Comparison of ENCODE assay signal across 1 cellular context in genomic region chr6:151390276-151391020, GRCh38.
TF ChIP-seq lines count a peak whose summit lies in the region.

No MANE protein-coding gene starts in this region.

TF ChIP-seq in HepG2, 621 proteins besides CTCF, POLR2A, EP300 and RAD21 (continued from another document and continues in another):
- TF ChIP-seq RFX1 (IDR thresholded peaks at IDR 0.05) (no peak), ZNF547 (CRISPR knock-in tag; IDR thresholded peaks at IDR 0.05) (0 out of 2 replicates have a peak, but pooled peaks have one; percentile 78), ZNF775 (CRISPR knock-in tag; IDR thresholded peaks at IDR 0.05; ENCODE audit: borderline replicate concordance) (no peak), ZNF331 (CRISPR knock-in tag; IDR thresholded peaks at IDR 0.05) (no peak), ZFP36L2 (CRISPR knock-in tag; IDR thresholded peaks at IDR 0.05) (0 out of 2 replicates have a peak, but pooled peaks have one; percentile 31), ZNF44 (CRISPR knock-in tag; IDR thresholded peaks at IDR 0.05) (no peak), IRF9 (CRISPR knock-in tag; IDR thresholded peaks at IDR 0.05; ENCODE audit: borderline replicate concordance) (peak; percentile 71; the same call in 1 of the 2 replicates), FOSL2 (CRISPR knock-in tag; IDR thresholded peaks at IDR 0.05) (peak; percentile 28), ZNF383 (CRISPR knock-in tag; IDR thresholded peaks at IDR 0.05; ENCODE audit: borderline replicate concordance) (no peak), REL (CRISPR knock-in tag; conservative IDR thresholded peaks at IDR 0.05) (0 out of 2 replicates have a peak, but pooled peaks have one; percentile 55), PITX1 (CRISPR knock-in tag; IDR thresholded peaks at IDR 0.05) (peak; percentile 9; the same call in 1 of the 2 replicates), POGK (CRISPR knock-in tag; conservative IDR thresholded peaks at IDR 0.05) (peak; percentile 73), MEIS1 (CRISPR knock-in tag; IDR thresholded peaks at IDR 0.05; ENCODE audit: borderline replicate concordance) (0 out of 2 replicates have a peak, but pooled peaks have one; percentile 15), ZNF710 (CRISPR knock-in tag; IDR thresholded peaks at IDR 0.05; ENCODE audit: borderline replicate concordance) (no peak; the same call in 1 of the 2 replicates), ZNF260 (CRISPR knock-in tag; IDR thresholded peaks at IDR 0.05; ENCODE audit: borderline replicate concordance, low read depth) (no peak), SAFB2 (CRISPR knock-in tag; IDR thresholded peaks at IDR 0.05; ENCODE audit: borderline replicate concordance, low read depth) (0 out of 2 replicates have a peak, but pooled peaks have one; percentile 50), CCDC6 (CRISPR knock-in tag; IDR thresholded peaks at IDR 0.05) (peak; percentile 69), NFIB (CRISPR knock-in tag; IDR thresholded peaks at IDR 0.05; ENCODE audit: borderline replicate concordance) (no peak), ZNF570 (CRISPR knock-in tag; IDR thresholded peaks at IDR 0.05; ENCODE audit: borderline replicate concordance) (no peak), HES4 (CRISPR knock-in tag; IDR thresholded peaks at IDR 0.05; ENCODE audit: borderline replicate concordance) (no peak; the same call in 1 of the 2 replicates), THAP7 (CRISPR knock-in tag; IDR thresholded peaks at IDR 0.05) (0 out of 2 replicates have a peak, but pooled peaks have one; percentile 40), PCBP2 (optimal IDR thresholded peaks at IDR 0.05; ENCODE audit: low read depth, low read length, poor library complexity, severe bottlenecking) (peak; percentile 65), HCFC1 (IDR thresholded peaks at IDR 0.05; ENCODE audit: low read depth, low read length) (peak; percentile 19; the same call in 1 of the 2 replicates), MTF2 (CRISPR knock-in tag; IDR thresholded peaks at IDR 0.05; ENCODE audit: borderline replicate concordance) (no peak), ZNF503 (CRISPR knock-in tag; IDR thresholded peaks at IDR 0.05) (0 out of 2 replicates have a peak, but pooled peaks have one; percentile 54), ZSCAN5A (CRISPR knock-in tag; IDR thresholded peaks at IDR 0.05; ENCODE audit: borderline replicate concordance) (0 out of 2 replicates have a peak, but pooled peaks have one; percentile 26), CBX5 (CRISPR knock-in tag; IDR thresholded peaks at IDR 0.05; ENCODE audit: borderline replicate concordance) (peak; percentile 42)
- TF ChIP-seq, protein P1, sequence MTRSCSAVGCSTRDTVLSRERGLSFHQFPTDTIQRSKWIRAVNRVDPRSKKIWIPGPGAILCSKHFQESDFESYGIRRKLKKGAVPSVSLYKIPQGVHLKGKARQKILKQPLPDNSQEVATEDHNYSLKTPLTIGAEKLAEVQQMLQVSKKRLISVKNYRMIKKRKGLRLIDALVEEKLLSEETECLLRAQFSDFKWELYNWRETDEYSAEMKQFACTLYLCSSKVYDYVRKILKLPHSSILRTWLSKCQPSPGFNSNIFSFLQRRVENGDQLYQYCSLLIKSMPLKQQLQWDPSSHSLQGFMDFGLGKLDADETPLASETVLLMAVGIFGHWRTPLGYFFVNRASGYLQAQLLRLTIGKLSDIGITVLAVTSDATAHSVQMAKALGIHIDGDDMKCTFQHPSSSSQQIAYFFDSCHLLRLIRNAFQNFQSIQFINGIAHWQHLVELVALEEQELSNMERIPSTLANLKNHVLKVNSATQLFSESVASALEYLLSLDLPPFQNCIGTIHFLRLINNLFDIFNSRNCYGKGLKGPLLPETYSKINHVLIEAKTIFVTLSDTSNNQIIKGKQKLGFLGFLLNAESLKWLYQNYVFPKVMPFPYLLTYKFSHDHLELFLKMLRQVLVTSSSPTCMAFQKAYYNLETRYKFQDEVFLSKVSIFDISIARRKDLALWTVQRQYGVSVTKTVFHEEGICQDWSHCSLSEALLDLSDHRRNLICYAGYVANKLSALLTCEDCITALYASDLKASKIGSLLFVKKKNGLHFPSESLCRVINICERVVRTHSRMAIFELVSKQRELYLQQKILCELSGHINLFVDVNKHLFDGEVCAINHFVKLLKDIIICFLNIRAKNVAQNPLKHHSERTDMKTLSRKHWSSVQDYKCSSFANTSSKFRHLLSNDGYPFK (CRISPR knock-in tag; IDR thresholded peaks at IDR 0.05; ENCODE audit: borderline replicate concordance) = no peak
- TF ChIP-seq, protein P2, sequence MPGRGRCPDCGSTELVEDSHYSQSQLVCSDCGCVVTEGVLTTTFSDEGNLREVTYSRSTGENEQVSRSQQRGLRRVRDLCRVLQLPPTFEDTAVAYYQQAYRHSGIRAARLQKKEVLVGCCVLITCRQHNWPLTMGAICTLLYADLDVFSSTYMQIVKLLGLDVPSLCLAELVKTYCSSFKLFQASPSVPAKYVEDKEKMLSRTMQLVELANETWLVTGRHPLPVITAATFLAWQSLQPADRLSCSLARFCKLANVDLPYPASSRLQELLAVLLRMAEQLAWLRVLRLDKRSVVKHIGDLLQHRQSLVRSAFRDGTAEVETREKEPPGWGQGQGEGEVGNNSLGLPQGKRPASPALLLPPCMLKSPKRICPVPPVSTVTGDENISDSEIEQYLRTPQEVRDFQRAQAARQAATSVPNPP (CRISPR knock-in tag; IDR thresholded peaks at IDR 0.05) = 0 out of 2 replicates have a peak, but pooled peaks have one; percentile 6
- TF ChIP-seq, protein P3, sequence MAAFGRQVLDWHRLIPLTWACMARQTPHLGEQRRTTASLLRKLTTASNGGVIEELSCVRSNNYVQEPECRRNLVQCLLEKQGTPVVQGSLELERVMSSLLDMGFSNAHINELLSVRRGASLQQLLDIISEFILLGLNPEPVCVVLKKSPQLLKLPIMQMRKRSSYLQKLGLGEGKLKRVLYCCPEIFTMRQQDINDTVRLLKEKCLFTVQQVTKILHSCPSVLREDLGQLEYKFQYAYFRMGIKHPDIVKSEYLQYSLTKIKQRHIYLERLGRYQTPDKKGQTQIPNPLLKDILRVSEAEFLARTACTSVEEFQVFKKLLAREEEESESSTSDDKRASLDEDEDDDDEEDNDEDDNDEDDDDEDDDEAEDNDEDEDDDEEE (CRISPR knock-in tag; IDR thresholded peaks at IDR 0.05) = peak; percentile 3; the same call in 1 of the 2 replicates
- TF ChIP-seq, protein P4, sequence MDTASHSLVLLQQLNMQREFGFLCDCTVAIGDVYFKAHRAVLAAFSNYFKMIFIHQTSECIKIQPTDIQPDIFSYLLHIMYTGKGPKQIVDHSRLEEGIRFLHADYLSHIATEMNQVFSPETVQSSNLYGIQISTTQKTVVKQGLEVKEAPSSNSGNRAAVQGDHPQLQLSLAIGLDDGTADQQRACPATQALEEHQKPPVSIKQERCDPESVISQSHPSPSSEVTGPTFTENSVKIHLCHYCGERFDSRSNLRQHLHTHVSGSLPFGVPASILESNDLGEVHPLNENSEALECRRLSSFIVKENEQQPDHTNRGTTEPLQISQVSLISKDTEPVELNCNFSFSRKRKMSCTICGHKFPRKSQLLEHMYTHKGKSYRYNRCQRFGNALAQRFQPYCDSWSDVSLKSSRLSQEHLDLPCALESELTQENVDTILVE (CRISPR knock-in tag; IDR thresholded peaks at IDR 0.05) = peak; percentile 100
- TF ChIP-seq, protein P5, sequence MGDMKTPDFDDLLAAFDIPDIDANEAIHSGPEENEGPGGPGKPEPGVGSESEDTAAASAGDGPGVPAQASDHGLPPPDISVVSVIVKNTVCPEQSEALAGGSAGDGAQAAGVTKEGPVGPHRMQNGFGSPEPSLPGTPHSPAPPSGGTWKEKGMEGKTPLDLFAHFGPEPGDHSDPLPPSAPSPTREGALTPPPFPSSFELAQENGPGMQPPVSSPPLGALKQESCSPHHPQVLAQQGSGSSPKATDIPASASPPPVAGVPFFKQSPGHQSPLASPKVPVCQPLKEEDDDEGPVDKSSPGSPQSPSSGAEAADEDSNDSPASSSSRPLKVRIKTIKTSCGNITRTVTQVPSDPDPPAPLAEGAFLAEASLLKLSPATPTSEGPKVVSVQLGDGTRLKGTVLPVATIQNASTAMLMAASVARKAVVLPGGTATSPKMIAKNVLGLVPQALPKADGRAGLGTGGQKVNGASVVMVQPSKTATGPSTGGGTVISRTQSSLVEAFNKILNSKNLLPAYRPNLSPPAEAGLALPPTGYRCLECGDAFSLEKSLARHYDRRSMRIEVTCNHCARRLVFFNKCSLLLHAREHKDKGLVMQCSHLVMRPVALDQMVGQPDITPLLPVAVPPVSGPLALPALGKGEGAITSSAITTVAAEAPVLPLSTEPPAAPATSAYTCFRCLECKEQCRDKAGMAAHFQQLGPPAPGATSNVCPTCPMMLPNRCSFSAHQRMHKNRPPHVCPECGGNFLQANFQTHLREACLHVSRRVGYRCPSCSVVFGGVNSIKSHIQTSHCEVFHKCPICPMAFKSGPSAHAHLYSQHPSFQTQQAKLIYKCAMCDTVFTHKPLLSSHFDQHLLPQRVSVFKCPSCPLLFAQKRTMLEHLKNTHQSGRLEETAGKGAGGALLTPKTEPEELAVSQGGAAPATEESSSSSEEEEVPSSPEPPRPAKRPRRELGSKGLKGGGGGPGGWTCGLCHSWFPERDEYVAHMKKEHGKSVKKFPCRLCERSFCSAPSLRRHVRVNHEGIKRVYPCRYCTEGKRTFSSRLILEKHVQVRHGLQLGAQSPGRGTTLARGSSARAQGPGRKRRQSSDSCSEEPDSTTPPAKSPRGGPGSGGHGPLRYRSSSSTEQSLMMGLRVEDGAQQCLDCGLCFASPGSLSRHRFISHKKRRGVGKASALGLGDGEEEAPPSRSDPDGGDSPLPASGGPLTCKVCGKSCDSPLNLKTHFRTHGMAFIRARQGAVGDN (CRISPR knock-in tag; IDR thresholded peaks at IDR 0.05) = peak; percentile 82
- TF ChIP-seq, protein P6, sequence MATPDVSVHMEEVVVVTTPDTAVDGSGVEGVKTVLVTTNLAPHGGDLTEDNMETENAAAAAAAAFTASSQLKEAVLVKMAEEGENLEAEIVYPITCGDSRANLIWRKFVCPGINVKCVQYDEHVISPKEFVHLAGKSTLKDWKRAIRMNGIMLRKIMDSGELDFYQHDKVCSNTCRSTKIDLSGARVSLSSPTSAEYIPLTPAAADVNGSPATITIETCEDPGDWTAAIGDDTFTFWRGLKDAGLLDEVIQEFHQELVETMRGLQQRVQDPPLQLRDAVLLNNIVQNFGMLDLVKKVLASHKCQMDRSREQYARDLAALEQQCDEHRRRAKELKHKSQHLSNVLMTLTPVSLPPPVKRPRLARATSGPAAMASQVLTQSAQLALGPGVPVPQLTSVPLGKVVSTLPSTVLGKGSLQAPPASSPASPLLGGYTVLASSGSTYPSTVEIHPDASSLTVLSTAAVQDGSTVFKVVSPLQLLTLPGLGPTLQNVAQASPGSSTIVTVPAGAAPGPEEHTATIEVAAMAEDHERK (CRISPR knock-in tag; IDR thresholded peaks at IDR 0.05; ENCODE audit: low read depth) = peak; percentile 96
